Comparison of ENCODE assay signal across 28 cellular contexts in genomic region chrX:117636826-117637225, GRCh38.
DNase-seq lines count a peak whose midpoint lies in the region; ATAC-seq, FAIRE-seq and TF ChIP-seq lines count a peak whose summit lies in the region.
"Had no signal": no experiment of that assay in that cellular context is flagged by ENCODE, and none has a peak within 500 bp of the region (broad histone marks: within the 10 kb centered on the region; RNA-seq: fewer than 3 reads in every experiment).

No MANE protein-coding gene starts in this region.

- H2AFZ ChIP-seq in HepG2 (ENCODE audit: low read length) (no peak overlapping the region), astrocyte (ENCODE audit: low read depth, low read length) (no peak overlapping the region)

- no peak overlapping the region for H3K9ac ChIP-seq in liver (ENCODE audit: low read depth in 1 of 2, low read length in 2 of 2)
- H3K9ac ChIP-seq in HepG2 (ENCODE audit: insufficient read depth, low read depth, low read length): no peak overlapping the region
- no peak overlapping the region for H3K9ac ChIP-seq in astrocyte (ENCODE audit: low read length)
- H3K9ac ChIP-seq: BLaER1 treated with 17β-estradiol and CSF1 and Interleukin-3, amounts not matched to agents 10 nM and 100 nM had no signal

- H4K20me1 ChIP-seq in HepG2 (ENCODE audit: insufficient read depth, low read length): no peaks in the 10 kb centered on the region
- no peaks in the 10 kb centered on the region for H4K20me1 ChIP-seq in astrocyte (ENCODE audit: insufficient read depth, low read length)
- H4K20me1 ChIP-seq: BLaER1 treated with 17β-estradiol and CSF1 and Interleukin-3, amounts not matched to agents 10 nM and 100 nM had no signal

- no peaks in the 10 kb centered on the region for H3K36me3 Mint-ChIP-seq in astrocyte (ENCODE audit: low read depth, unreplicated experiment)
- H3K36me3 Mint-ChIP-seq: CD8-positive, alpha-beta T cell had no signal

- no peaks in the 10 kb centered on the region for H3K4me1 ChIP-seq in liver (ENCODE audit: control insufficient read depth in 4 of 4, insufficient read depth in 4 of 4, low read length in 3 of 4)
- no peaks in the 10 kb centered on the region for H3K4me1 ChIP-seq in HepG2 (ENCODE audit: insufficient read depth, low read length)
- no peaks in the 10 kb centered on the region for H3K4me1 ChIP-seq in astrocyte (ENCODE audit: insufficient read depth, low read length)
- no peaks in the 10 kb centered on the region for H3K4me1 ChIP-seq in prostate gland (replicated peaks)
- H3K4me1 ChIP-seq: A549; BLaER1 treated with 17β-estradiol and CSF1 and Interleukin-3, amounts not matched to agents 10 nM and 100 nM; Caco-2 had no signal

- TF ChIP-seq POLR2A in HepG2 (IDR thresholded peaks at IDR 0.05; ENCODE audit: insufficient read depth in 1 of 2, low read depth in 2 of 2, low read length in 2 of 2) (no peak), prostate gland (IDR thresholded peaks at IDR 0.05) (no peak)

- POLR2A ChIA-PET in HepG2 (lab: Yijun Ruan, JAX): no interaction called here

- in situ Hi-C loops in HepG2 (cut with HindIII; ENCODE audit: extremely low pct_ligation_motif_present, low pct_unique_long_range_greater_than_20kb): no loop called here

- H3K36me3 ChIP-seq in liver (ENCODE audit: control insufficient read depth in 4 of 4, insufficient read depth in 3 of 4, low read depth in 1 of 4, low read length in 3 of 4) (no peaks in the 10 kb centered on the region), HepG2 (replicated peaks in 1 of 2; ENCODE audit: control insufficient read depth in 1 of 2, insufficient read depth in 2 of 2, low read length in 2 of 2) (no peaks in the 10 kb centered on the region), astrocyte (ENCODE audit: insufficient read depth, low read length) (no peaks in the 10 kb centered on the region), prostate gland (no peaks in the 10 kb centered on the region)
- H3K36me3 ChIP-seq: BLaER1 treated with 17β-estradiol and CSF1 and Interleukin-3, amounts not matched to agents 10 nM and 100 nM had no signal

- TF ChIP-seq RAD21 in liver (IDR thresholded peaks at IDR 0.05) (peak in 1 of 2 donors; percentile 6), HepG2 (CRISPR knock-in tag; IDR thresholded peaks at IDR 0.05) (no peak)

- no TSS peak for BruUV-seq in HepG2 (replicated peaks; lab: Mats Ljungman, UMichigan)

- TF ChIP-seq EP300 in HepG2 (IDR thresholded peaks at IDR 0.05; ENCODE audit: low read depth in 2 of 2, low read length in 2 of 2) (no peak), HepG2 (CRISPR knock-in tag; IDR thresholded peaks at IDR 0.05; ENCODE audit: borderline replicate concordance) (no peak)

- no peak for FAIRE-seq in HepG2 (lab: Jason Lieb, UNC)
- FAIRE-seq in astrocyte (lab: Jason Lieb, UNC): peak; percentile 82
- FAIRE-seq: A549, D721Med, GM12878, GM12892, GM18507 had no signal

- H3K27me3 ChIP-seq in liver (ENCODE audit: control insufficient read depth in 4 of 4, insufficient read depth in 4 of 4, low read length in 3 of 4) (no peaks in the 10 kb centered on the region), HepG2 (ENCODE audit: control insufficient read depth in 1 of 2, insufficient read depth in 2 of 2, low read length in 2 of 2) (no peaks in the 10 kb centered on the region), astrocyte (ENCODE audit: insufficient read depth, low read length) (no peaks in the 10 kb centered on the region), prostate gland (replicated peaks; ENCODE audit: insufficient read depth) (no peaks in the 10 kb centered on the region)
- H3K27me3 ChIP-seq: BLaER1 treated with 17β-estradiol and CSF1 and Interleukin-3, amounts not matched to agents 10 nM and 100 nM had no signal

- H3K9me3 Mint-ChIP-seq in astrocyte (ENCODE audit: unreplicated experiment): no peaks in the 10 kb centered on the region
- H3K9me3 Mint-ChIP-seq: CD8-positive, alpha-beta T cell had no signal

- no peaks in the 10 kb centered on the region for H3K9me3 ChIP-seq in liver (ENCODE audit: control insufficient read depth in 4 of 4, low read length in 3 of 4)
- H3K9me3 ChIP-seq in HepG2 (ENCODE audit: low read length): no peaks in the 10 kb centered on the region
- H3K9me3 ChIP-seq in astrocyte (ENCODE audit: insufficient read depth, low read depth, low read length): no peaks in the 10 kb centered on the region
- H3K9me3 ChIP-seq in prostate gland: no peaks in the 10 kb centered on the region
- H3K9me3 ChIP-seq: A549; BLaER1 treated with 17β-estradiol and CSF1 and Interleukin-3, amounts not matched to agents 10 nM and 100 nM; Caco-2 had no signal

- H3K4me1 Mint-ChIP-seq in astrocyte (ENCODE audit: low read depth, unreplicated experiment): no peaks in the 10 kb centered on the region
- H3K4me1 Mint-ChIP-seq: B cell had no signal

- CTCF ChIA-PET in HepG2 (lab: Yijun Ruan, JAX; ENCODE audit: low intra/inter-chr PET ratio, low total read pairs): no interaction called here

- TF ChIP-seq CTCF in liver (IDR thresholded peaks at IDR 0.05; ENCODE audit: low read depth, low read length, missing input control): no peak
- TF ChIP-seq CTCF in HepG2 (CRISPR knock-in tag; IDR thresholded peaks at IDR 0.05): no peak
- TF ChIP-seq CTCF in astrocyte (IDR thresholded peaks at IDR 0.05; ENCODE audit: insufficient read depth, low read depth, low read length): no peak
- TF ChIP-seq CTCF in prostate gland (IDR thresholded peaks at IDR 0.05): no peak

- H3K27me3 Mint-ChIP-seq in astrocyte (ENCODE audit: low read depth, unreplicated experiment): no peaks in the 10 kb centered on the region
- H3K27me3 Mint-ChIP-seq: B cell; CD4-positive, alpha-beta T cell had no signal

- H3K79me2 ChIP-seq in HepG2 (ENCODE audit: insufficient read depth, low read length): no peaks in the 10 kb centered on the region
- H3K79me2 ChIP-seq in astrocyte (ENCODE audit: insufficient read depth, low read length): no peaks in the 10 kb centered on the region

- intact Hi-C loops in HepG2 (cut with micrococcal nuclease; ENCODE audit: unreplicated experiment): no loop called here
- intact Hi-C loops in prostate gland (cut with DNase I): no loop called here

- H3K4me3 Mint-ChIP-seq in astrocyte (ENCODE audit: unreplicated experiment): no peak overlapping the region
- H3K4me3 Mint-ChIP-seq: B cell; CD4-positive, alpha-beta T cell; CD8-positive, alpha-beta T cell had no signal

- no peak for DNase-seq in HepG2 (ENCODE audit: low spot score)
- no peak for DNase-seq in astrocyte (ENCODE audit: low read depth)
- DNase-seq in left lobe of liver (ENCODE audit: low spot score): no peak
- DNase-seq in prostate gland (ENCODE audit: low spot score): no peak
- DNase-seq in NCI-H524 treated with DMSO at 0.1 percent for 48 hours (lab: John Stamatoyannopoulos, UW): no peak
- no peak for DNase-seq in DMS 273 (lab: John Stamatoyannopoulos, UW; ENCODE audit: unreplicated experiment)
- DNase-seq: AML-193; Caco-2; Calu3; CD4-positive, alpha-beta T cell; CD8-positive, alpha-beta T cell; DMS 273 treated with DMSO at 0.1 percent for 48 hours; DMS153; DMS53; DMS79; DND-41; EL; GDM1 had no signal

- H3K4me2 ChIP-seq in HepG2 (ENCODE audit: low read depth, low read length) (no peak overlapping the region), astrocyte (ENCODE audit: low read length) (no peak overlapping the region)
- H3K4me2 ChIP-seq: A549; BLaER1 treated with 17β-estradiol and CSF1 and Interleukin-3, amounts not matched to agents 10 nM and 100 nM had no signal

- 16% methylated on average over 1 of the region's 1 CpG for WGBS in liver
- 0% methylated on average over 1 of the region's 1 CpG for WGBS in HepG2 (ENCODE audit: low lambda C conversion rate)
- WGBS in prostate gland: 26% methylated on average over 1 of the region's 1 CpG

- no peak overlapping the region for H3K27ac ChIP-seq in liver (ENCODE audit: low read depth in 1 of 2, low read length in 2 of 2)
- H3K27ac ChIP-seq in HepG2 (ENCODE audit: extremely low read length, insufficient read depth, low read length): no peak overlapping the region
- no peak overlapping the region for H3K27ac ChIP-seq in astrocyte (ENCODE audit: low read depth, low read length)
- no peak overlapping the region for H3K27ac ChIP-seq in prostate gland
- H3K27ac ChIP-seq: 22Rv1; A549; BLaER1 treated with 17β-estradiol and CSF1 and Interleukin-3, amounts not matched to agents 10 nM and 100 nM; C4-2B had no signal

- ATAC-seq in HepG2 (no peak), left lobe of liver (peak; percentile 60)
- ATAC-seq: A549; CD8-positive, alpha-beta T cell; GM12878 had no signal

- no peak overlapping the region for H3K4me3 ChIP-seq in liver (ENCODE audit: low read depth in 1 of 3, low read length in 3 of 3)
- no peak overlapping the region for H3K4me3 ChIP-seq in HepG2 (replicated peaks in 1 of 3; ENCODE audit: insufficient read depth in 1 of 3, low read depth in 2 of 3, low read length in 3 of 3)
- no peak overlapping the region for H3K4me3 ChIP-seq in astrocyte (ENCODE audit: insufficient read depth, low read depth, low read length)
- no peak overlapping the region for H3K4me3 ChIP-seq in prostate gland
- H3K4me3 ChIP-seq: A549; BLaER1 treated with 17β-estradiol and CSF1 and Interleukin-3, amounts not matched to agents 10 nM and 100 nM; GM12878 had no signal

- H3K27ac Mint-ChIP-seq in astrocyte (ENCODE audit: unreplicated experiment): no peak overlapping the region
- H3K27ac Mint-ChIP-seq: B cell; CD4-positive, alpha-beta T cell; CD8-positive, alpha-beta T cell had no signal

TF ChIP-seq in liver, 16 proteins besides CTCF, POLR2A, EP300 and RAD21 (continues in another document):
- no peak for TF ChIP-seq JUND (IDR thresholded peaks at IDR 0.05)
- no peak for TF ChIP-seq ATF3 (IDR thresholded peaks at IDR 0.05)
- TF ChIP-seq TAF1 (conservative IDR thresholded peaks at IDR 0.05): no peak

TF ChIP-seq in HepG2, 621 proteins besides CTCF, POLR2A, EP300 and RAD21:
- no peak for TF ChIP-seq NFKB2 (CRISPR knock-in tag; IDR thresholded peaks at IDR 0.05; ENCODE audit: borderline replicate concordance)
- no peak for TF ChIP-seq ZNF326 (CRISPR knock-in tag; IDR thresholded peaks at IDR 0.05; ENCODE audit: borderline replicate concordance)
- TF ChIP-seq ZNF569 (CRISPR knock-in tag; IDR thresholded peaks at IDR 0.05; ENCODE audit: borderline replicate concordance): no peak
- TF ChIP-seq ZNF766 (CRISPR knock-in tag; IDR thresholded peaks at IDR 0.05; ENCODE audit: borderline replicate concordance): no peak
- no peak for TF ChIP-seq ZNF75D (CRISPR knock-in tag; IDR thresholded peaks at IDR 0.05; ENCODE audit: borderline replicate concordance)
- no peak for TF ChIP-seq SALL1 (CRISPR knock-in tag; IDR thresholded peaks at IDR 0.05)
- TF ChIP-seq MIXL1 (CRISPR knock-in tag; IDR thresholded peaks at IDR 0.05): no peak
- TF ChIP-seq NFYC (CRISPR knock-in tag; IDR thresholded peaks at IDR 0.05): no peak
- no peak for TF ChIP-seq NAIF1 (CRISPR knock-in tag; IDR thresholded peaks at IDR 0.05; ENCODE audit: borderline replicate concordance)
